Comparison of ENCODE assay signal across 8 cellular contexts in genomic region chr2:196066794-196067382, GRCh38. TPM values are rescaled to one million over a fixed set of nuclear protein-coding genes. Genes with fewer than 3 reads are reported as not detected.
DNase-seq lines count a peak whose midpoint lies in the region; ATAC-seq and TF ChIP-seq lines count a peak whose summit lies in the region.

No MANE protein-coding gene starts in this region.

- TF ChIP-seq POLR2A in lower leg skin (IDR thresholded peaks at IDR 0.05) = no peak

- intact Hi-C loops in mucosa of descending colon (cut with DNase I, micrococcal nuclease) = loop anchor here in 1 of 2 donors (5.0 kb wide), 1 partner anchor 405 kb away; no protein-coding TSS in a partner anchor
- intact Hi-C loops in lower leg skin (cut with DNase I; ENCODE audit: low total_unique reads) = no loop called here

- CTCF ChIA-PET in AG04450 (lab: Charles Lee) = interaction anchor here (0.6 to 3.5 kb wide), 53 partner anchors 10 to 1520 kb away, joined by 3 to 87 read pairs (median 4); partner anchors contain the start of gene SLC39A10

- no peak for ATAC-seq in mucosa of descending colon

- H3K4me1 ChIP-seq in mucosa of descending colon (ENCODE audit: low read depth) = peaks cover 6% of the 10 kb centered on the region

- DNase-seq in AG04450 (ENCODE audit: low read depth, low spot score) = no peak
- DNase-seq in GM10266 (ENCODE audit: extremely low spot score) = peak; percentile 30
- peak; percentile 67 for DNase-seq in NCI-H748 (lab: John Stamatoyannopoulos, UW; ENCODE audit: unreplicated experiment)
- peak; percentile 14 for DNase-seq in central memory CD4-positive, alpha-beta T cell
- no peak for DNase-seq in mucosa of descending colon
- DNase-seq in activated CD4-positive, CD25-positive, alpha-beta regulatory T cell treated with anti-CD3 and anti-CD28 coated beads, Interleukin-2, amount 50 U/mL, for 72 hours = no peak
- DNase-seq in lower leg skin (ENCODE audit: low spot score in 2 of 2) = no peak
- no peak for DNase-seq in activated T-cell treated with anti-CD3 and anti-CD28 coated beads for 4 hours

- H3K36me3 ChIP-seq in mucosa of descending colon (ENCODE audit: low read depth) = no peaks in the 10 kb centered on the region

- no peak overlapping the region for H3K27ac ChIP-seq in AG04450 (ENCODE audit: low read depth, low read length)

- peak; percentile 64 for TF ChIP-seq CTCF in AG04450 (IDR thresholded peaks at IDR 0.05; ENCODE audit: low read depth, low read length)
- peak; percentile 55 for TF ChIP-seq CTCF in GM10266 (IDR thresholded peaks at IDR 0.05; ENCODE audit: control insufficient read depth, insufficient read depth, low read depth, missing control alignments)
- peak; percentile 38 for TF ChIP-seq CTCF in mucosa of descending colon (IDR thresholded peaks at IDR 0.05)
- TF ChIP-seq CTCF in lower leg skin (IDR thresholded peaks at IDR 0.05) = peak in 1 of 3 donors; percentile 15

- H3K9me3 ChIP-seq in AG04450 (ENCODE audit: control insufficient read depth, insufficient read depth, low read length) = no peaks in the 10 kb centered on the region
- no peaks in the 10 kb centered on the region for H3K9me3 ChIP-seq in mucosa of descending colon

- POLR2A ChIA-PET in AG04450 (lab: Yijun Ruan, JAX) = no interaction called here

- WGBS in lower leg skin, 2 donors = 8 to 11% methylated on average over 4 of the region's 4 CpGs

- H3K27me3 ChIP-seq in AG04450 (ENCODE audit: control insufficient read depth, insufficient read depth, low read length) = no peaks in the 10 kb centered on the region

- H3K4me3 ChIP-seq in AG04450 (ENCODE audit: low read depth, low read length) = no peak overlapping the region
- no peak overlapping the region for H3K4me3 ChIP-seq in mucosa of descending colon
- no peak overlapping the region for H3K4me3 ChIP-seq in lower leg skin (ENCODE audit: low read depth, poor library complexity, severe bottlenecking)

RNA-seq across cellular contexts. Expression of gene DNAH7, which starts 1.7 kb away (rescaled TPM):
- polyA plus RNA-seq in AG04450 (2011; rRNA removed) = 0.74 and 1.2 TPM in 2 replicates
- polyA minus RNA-seq in AG04450 (2011; rRNA and poly(A)+ RNA removed) = 0.22 and 1.0 TPM in 2 replicates
- total RNA-seq in mucosa of descending colon (1 to 10 TPM; 3.0 to 9.3 (median 5.5) TPM), lower leg skin (under 1 TPM; 0.08 to 0.34 (median 0.17) TPM)

Comparison
In these comparisons a context has a peak if more than half of its experiments do, and no peak if none do; other contexts are left out.
1. DNase-seq: peak in GM10266 (single experiment), NCI-H748 (single experiment) and central memory CD4-positive, alpha-beta T cell (single experiment); none in AG04450 (single experiment), mucosa of descending colon (0 of 3), activated CD4-positive, CD25-positive, alpha-beta regulatory T cell treated with anti-CD3 and anti-CD28 coated beads, Interleukin-2, amount 50 U/mL, for 72 hours (single experiment), lower leg skin (0 of 2) and activated T-cell treated with anti-CD3 and anti-CD28 coated beads for 4 hours (single experiment).